In the genomic region with DNA sequence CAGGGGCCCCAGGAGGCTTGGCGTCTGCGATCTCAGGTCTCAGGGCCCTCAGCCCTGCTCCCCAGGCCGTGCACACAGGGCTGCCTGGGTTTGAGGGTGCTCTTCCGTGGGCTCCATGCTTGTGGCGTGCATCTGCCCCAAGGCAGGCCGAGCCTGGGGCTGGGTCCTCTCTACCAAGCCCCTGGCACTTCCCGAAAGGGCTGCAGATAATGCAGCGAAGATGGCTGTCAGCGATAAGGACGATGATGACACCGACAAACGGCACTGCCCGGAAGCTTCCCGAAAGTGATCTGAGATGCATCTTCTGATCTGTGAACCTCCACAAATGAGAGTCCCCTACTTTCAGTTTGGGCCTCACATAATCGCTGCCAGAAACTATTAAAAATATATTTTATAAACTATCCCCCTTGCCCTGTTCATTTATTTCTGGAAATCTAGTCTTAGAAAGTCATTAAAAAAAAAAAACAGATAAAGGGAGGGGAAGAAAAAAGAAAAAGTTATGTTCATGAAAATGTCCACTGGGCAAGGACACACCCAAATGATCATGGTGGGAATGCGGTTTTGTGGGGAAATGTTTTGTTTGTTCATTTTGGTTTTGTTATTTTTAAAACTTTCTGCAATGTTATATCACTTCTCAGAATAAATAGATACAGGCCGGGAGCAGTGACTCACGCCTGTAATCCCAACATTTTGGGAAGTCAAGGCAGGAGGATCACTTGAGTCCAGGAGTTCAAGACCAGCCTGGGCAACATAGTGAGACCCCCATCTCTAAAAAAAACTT, we compare ENCODE assay signal across 1 cellular context.
TF ChIP-seq lines count a peak whose summit lies in the region.

No MANE protein-coding gene starts in this region.

TF ChIP-seq in IMR-90, 13 proteins besides CTCF, POLR2A, EP300 and RAD21 (continued from another document):
- TF ChIP-seq, protein P1, sequence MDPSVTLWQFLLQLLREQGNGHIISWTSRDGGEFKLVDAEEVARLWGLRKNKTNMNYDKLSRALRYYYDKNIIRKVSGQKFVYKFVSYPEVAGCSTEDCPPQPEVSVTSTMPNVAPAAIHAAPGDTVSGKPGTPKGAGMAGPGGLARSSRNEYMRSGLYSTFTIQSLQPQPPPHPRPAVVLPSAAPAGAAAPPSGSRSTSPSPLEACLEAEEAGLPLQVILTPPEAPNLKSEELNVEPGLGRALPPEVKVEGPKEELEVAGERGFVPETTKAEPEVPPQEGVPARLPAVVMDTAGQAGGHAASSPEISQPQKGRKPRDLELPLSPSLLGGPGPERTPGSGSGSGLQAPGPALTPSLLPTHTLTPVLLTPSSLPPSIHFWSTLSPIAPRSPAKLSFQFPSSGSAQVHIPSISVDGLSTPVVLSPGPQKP (IDR thresholded peaks at IDR 0.05; ENCODE audit: borderline replicate concordance, low read depth, low read length) = no peak
- TF ChIP-seq RCOR1 (IDR thresholded peaks at IDR 0.05; ENCODE audit: insufficient replicate concordance, low read length) (no peak), SMC3 (IDR thresholded peaks at IDR 0.05; ENCODE audit: low read depth, low read length) (no peak)
TF ChIP-seq in IMR-90: peak in this region for 0.
